Comparison of ENCODE assay signal across 10 cellular contexts in the genomic region with DNA sequence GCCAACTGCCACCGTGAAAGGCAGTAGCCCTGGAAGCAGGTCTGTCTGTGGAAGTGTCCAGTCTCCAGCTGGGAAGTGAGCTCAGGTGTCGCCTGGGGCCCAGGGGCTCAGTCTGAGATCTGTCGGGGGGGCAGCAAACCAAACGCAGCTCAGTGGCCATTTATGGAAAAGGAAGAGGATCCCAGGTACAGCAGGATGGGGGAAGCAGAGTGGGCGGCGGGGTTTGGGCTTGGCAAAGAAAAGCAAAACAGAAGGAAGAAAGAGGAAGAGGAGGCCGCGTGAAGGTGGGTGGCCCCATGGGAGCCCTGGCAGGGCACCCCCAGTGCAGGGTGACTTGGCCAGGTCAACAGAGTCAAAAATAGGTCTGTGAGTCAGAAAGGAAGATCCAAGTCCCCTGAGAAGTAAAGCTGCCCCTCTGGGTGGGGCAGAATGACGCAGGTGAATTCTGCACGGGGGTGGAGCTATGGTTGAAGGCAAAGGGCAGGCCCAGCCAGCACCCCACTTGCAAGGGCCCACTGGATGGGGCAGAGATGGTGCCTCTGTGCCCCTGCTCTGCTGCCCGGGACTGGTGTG. TPM values are rescaled to one million over a fixed set of nuclear protein-coding genes. Genes with fewer than 3 reads are reported as not detected.
DNase-seq lines count a peak whose midpoint lies in the region; ATAC-seq and TF ChIP-seq lines count a peak whose summit lies in the region.
"Had no signal": no experiment of that assay in that cellular context is flagged by ENCODE, and none has a peak within 500 bp of the region (broad histone marks: within the 10 kb centered on the region; RNA-seq: fewer than 3 reads in every experiment).

No MANE protein-coding gene starts in this region.

- H2BK20ac ChIP-seq in H9 (ENCODE audit: low read depth, low read length, poor library complexity, severe bottlenecking) = no peak overlapping the region

- H3K18ac ChIP-seq in H9 (ENCODE audit: insufficient read length, low read depth, low read length) = no peak overlapping the region

- no peak overlapping the region for H2AFZ ChIP-seq in H9 (ENCODE audit: low read length)

- H3K4me1 Mint-ChIP-seq in H9 (peaks cover 40 to 45% of the 10 kb centered on the region in 2 experiments), Caco-2 (ENCODE audit: low read depth, unreplicated experiment) (peaks cover 21% of the 10 kb centered on the region)

- H2AK5ac ChIP-seq in H9 (ENCODE audit: insufficient read length, low read length) = no peak overlapping the region

- H3K23me2 ChIP-seq in H9 (ENCODE audit: insufficient read length, low read depth, low read length, poor library complexity, severe bottlenecking) = peaks cover 1% of the 10 kb centered on the region

- no peak overlapping the region; the same call in 1 of the 2 replicates for H3K14ac ChIP-seq in H9 (ENCODE audit: insufficient read depth, low read length)

- H3K4me3 Mint-ChIP-seq in H9 = peak overlapping the region in 1 of 2 experiments; percentile 8; a peak in 1 of 5 replicates
- H3K4me3 Mint-ChIP-seq in Caco-2 (ENCODE audit: unreplicated experiment) = no peak overlapping the region

- no peak overlapping the region for H4K91ac ChIP-seq in H9 (ENCODE audit: insufficient read length, low read depth, low read length)

- no peaks in the 10 kb centered on the region for H4K20me1 ChIP-seq in H9 (ENCODE audit: control insufficient read depth, insufficient read depth, insufficient read length)

- WGBS in H9 (ENCODE audit: extremely low coverage, insufficient read length, low lambda C conversion rate) = no CpG with 5 or more reads among the region's 11 CpGs

- no TSS peak for BruUV-seq in Caco-2 (replicated peaks; lab: Mats Ljungman, UMichigan)

- H4K8ac ChIP-seq in H9 (replicated peaks; ENCODE audit: insufficient read length, low read depth, low read length) = no peak overlapping the region

- ATAC-seq in GM18858 (IDR thresholded peaks at IDR 0.05; ENCODE audit: unreplicated experiment) (peak; percentile 41), HG02763 (IDR thresholded peaks at IDR 0.05; ENCODE audit: unreplicated experiment) (peak; percentile 38), gastrocnemius medialis (peak in 1 of 2 donors; percentile 64)

- H2BK5ac ChIP-seq in H9 (ENCODE audit: insufficient read length, low read length) = no peak overlapping the region

- CTCF ChIA-PET in Caco-2 (lab: Charles Lee) = interaction anchor here (1.5 kb wide), 1 partner anchor 187 kb away, joined by 4 read pairs; no protein-coding TSS in a partner anchor

- intact Hi-C loops in gastrocnemius medialis (cut with DNase I; ENCODE audit: low total_unique reads) = no loop called here
- intact Hi-C loops in Caco-2 (cut with micrococcal nuclease; ENCODE audit: unreplicated experiment) = no loop called here

- no peak overlapping the region for H2BK15ac ChIP-seq in H9 (ENCODE audit: low read depth, low read length)

- H3K4me1 ChIP-seq in gastrocnemius medialis = peaks cover 52 to 84% of the 10 kb centered on the region in 2 donors
- no peaks in the 10 kb centered on the region for H3K4me1 ChIP-seq in H9 (ENCODE audit: insufficient read depth, low read length)
- H3K4me1 ChIP-seq in Caco-2 = peaks cover 21% of the 10 kb centered on the region

- POLR2A ChIA-PET in Caco-2 (lab: Charles Lee) = no interaction called here

- H3T11ph ChIP-seq in H9 (ENCODE audit: low read length) = no peak overlapping the region

- H3K27ac ChIP-seq in gastrocnemius medialis (peak overlapping the region; percentile 50 to 96 (median 90)), H9 (ENCODE audit: insufficient read length, low read depth, low read length) (no peak overlapping the region)

- H3K4me3 ChIP-seq in gastrocnemius medialis (peak overlapping the region in 2 of 4 donors; percentile 1 to 17), Caco-2 (ENCODE audit: low read depth, low read length) (no peak overlapping the region)

- H3K36me3 ChIP-seq in gastrocnemius medialis (no peaks in the 10 kb centered on the region), Caco-2 (ENCODE audit: control insufficient read depth, insufficient read depth, low read length) (no peaks in the 10 kb centered on the region; the same call in none of the 2 replicates)

- H3K79me2 ChIP-seq in H9 (ENCODE audit: insufficient read depth, low read length) = no peaks in the 10 kb centered on the region

- H3K23ac ChIP-seq in H9 (ENCODE audit: insufficient read length, low read depth, low read length) = no peak overlapping the region

- no peak overlapping the region for H3K4ac ChIP-seq in H9 (ENCODE audit: low read depth, low read length)

- H2BK120ac ChIP-seq in H9 (ENCODE audit: low read depth, low read length, poor library complexity, severe bottlenecking) = no peak overlapping the region

- in situ Hi-C loops in gastrocnemius medialis (cut with MboI; ENCODE audit: low sequenced_read_pairs in 4 of 4) = loop anchor here (5.0 to 25.0 kb wide), 10 partner anchors 81 to 634 kb away; a partner anchor contains a TSS

- H3K79me1 ChIP-seq in H9 (ENCODE audit: insufficient read depth, low read depth, low read length, poor library complexity, severe bottlenecking) = no peaks in the 10 kb centered on the region

- no peak overlapping the region for H3K4me2 ChIP-seq in H9 (ENCODE audit: insufficient read depth, insufficient read length, low read length)

- H3K56ac ChIP-seq in H9 (ENCODE audit: insufficient read length, low read depth, low read length) = no peak overlapping the region

- DNase-seq in dermis blood vessel endothelial cell = peak; percentile 7
- peak in 1 of 2 donors; percentile 80 for DNase-seq in gastrocnemius medialis
- no peak for DNase-seq in NCI-H146 (lab: John Stamatoyannopoulos, UW)
- DNase-seq in H9 = no peak
- no peak for DNase-seq in Caco-2
- no peak for DNase-seq in GM20000 (ENCODE audit: low spot score)
- DNase-seq: activated gamma-delta T cell, NCI-H526 had no signal

- H3K27ac Mint-ChIP-seq in H9 = no peak overlapping the region; a peak in 2 of 7 replicates
- H3K27ac Mint-ChIP-seq in Caco-2 (ENCODE audit: unreplicated experiment) = no peak overlapping the region

- H3K27me3 Mint-ChIP-seq in H9 (ENCODE audit: low read depth) (peaks cover 50% of the 10 kb centered on the region), Caco-2 (ENCODE audit: insufficient read depth, unreplicated experiment) (no peaks in the 10 kb centered on the region)

- H3K9me3 Mint-ChIP-seq in H9 (no peaks in the 10 kb centered on the region), Caco-2 (ENCODE audit: unreplicated experiment) (no peaks in the 10 kb centered on the region)

- TF ChIP-seq POLR2A in gastrocnemius medialis (IDR thresholded peaks at IDR 0.05) = peak; percentile 44 to 57

- no peak overlapping the region for H3K9ac ChIP-seq in H9 (ENCODE audit: extremely low read depth, insufficient read length, low read length)

- H3K9me3 ChIP-seq in gastrocnemius medialis = no peaks in the 10 kb centered on the region
- H3K9me3 ChIP-seq in H9 (ENCODE audit: control insufficient read depth, low read depth, low read length) = no peaks in the 10 kb centered on the region
- H3K9me3 ChIP-seq in Caco-2 = no peaks in the 10 kb centered on the region

- H2BK12ac ChIP-seq in H9 (ENCODE audit: insufficient read length, low read depth, low read length) = no peak overlapping the region

- no peaks in the 10 kb centered on the region for H3K27me3 ChIP-seq in gastrocnemius medialis
- peaks cover 2% of the 10 kb centered on the region; the same call in 1 of the 2 replicates for H3K27me3 ChIP-seq in H9 (ENCODE audit: insufficient read depth, low read length)
- no peaks in the 10 kb centered on the region for H3K27me3 ChIP-seq in Caco-2 (replicated peaks; ENCODE audit: control insufficient read depth, insufficient read depth, low read length)

- H3K36me3 Mint-ChIP-seq in H9 (ENCODE audit: insufficient read depth in 1 of 3, low read depth in 3 of 3) = no peaks in the 10 kb centered on the region; a peak in 1 of 7 replicates
- H3K36me3 Mint-ChIP-seq in Caco-2 (ENCODE audit: insufficient read depth, unreplicated experiment) = peaks cover 38% of the 10 kb centered on the region

- no peak for TF ChIP-seq CTCF in gastrocnemius medialis (IDR thresholded peaks at IDR 0.05 in 4 of 5, conservative IDR thresholded peaks at IDR 0.05 in 1 of 5)
- no peak for TF ChIP-seq CTCF in H9 (conservative IDR thresholded peaks at IDR 0.05)
- no peak for TF ChIP-seq CTCF in Caco-2 (IDR thresholded peaks at IDR 0.05; ENCODE audit: insufficient read depth in 1 of 2, low read depth in 1 of 2, low read length in 1 of 2, severe bottlenecking in 1 of 2, unreplicated experiment in 1 of 2)
- no peak for TF ChIP-seq CTCF in GM20000 (IDR thresholded peaks at IDR 0.05; ENCODE audit: extremely low read depth, missing control alignments)

- no peak overlapping the region for H4K5ac ChIP-seq in H9 (ENCODE audit: insufficient read length, low read depth, low read length)

RNA-seq across cellular contexts. Expression of a gene that starts 5.3 kb away (rescaled TPM):
- total RNA-seq in dermis blood vessel endothelial cell = 61.5 and 135 TPM in 2 replicates
- 10 to 100 TPM in 3 of 4 donors, 1 to 10 TPM in 1; 8.8 to 47.1 (median 19.6) TPM for total RNA-seq in gastrocnemius medialis
- total RNA-seq in H9 (2021) = 3.0 and 3.1 TPM in 2 replicates
- 36.9 and 42.9 TPM in 2 replicates for total RNA-seq in Caco-2 (2022)
